ENCODE assay signal across 8 cellular contexts in the genomic region with DNA sequence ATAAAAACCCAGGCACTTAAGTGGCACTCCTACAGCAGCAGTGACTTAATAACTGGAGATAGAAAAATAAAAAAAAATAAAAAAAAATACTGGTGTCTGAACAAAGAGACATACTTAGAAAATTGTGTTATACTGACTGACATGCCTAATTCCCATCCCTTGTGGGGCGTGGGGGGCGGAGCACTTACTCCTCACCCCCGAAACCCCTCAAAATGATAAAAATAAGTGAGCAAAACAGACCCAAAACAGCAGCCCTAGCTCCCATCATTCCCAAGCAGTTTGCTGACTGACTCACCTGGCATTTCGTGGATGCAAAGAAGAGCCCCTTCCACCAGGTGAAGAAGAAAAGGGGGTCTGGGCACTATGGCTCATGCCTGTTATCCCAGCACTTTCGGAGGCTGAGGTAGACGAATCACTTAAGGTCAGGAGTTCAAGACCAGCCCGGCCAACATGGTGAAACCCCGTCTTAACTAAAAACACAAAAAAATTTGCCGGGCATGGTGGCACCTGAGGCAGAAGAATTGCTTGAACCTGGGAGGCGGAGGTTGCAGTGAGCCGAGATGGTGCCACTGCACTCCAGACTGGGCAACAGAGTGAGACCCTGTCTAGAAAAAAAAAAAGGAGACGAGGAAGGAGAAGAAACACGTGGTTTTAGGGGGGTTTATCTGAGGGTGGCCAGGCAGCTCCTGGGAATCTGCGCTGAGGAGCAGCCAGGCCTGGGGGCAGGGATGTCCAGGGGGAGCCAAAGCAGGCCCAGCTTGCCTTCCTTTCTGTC. TPM values are rescaled to one million over a fixed set of nuclear protein-coding genes. Genes with fewer than 3 reads are reported as not detected.
A peak's percentile ranks its signal among the peaks of the same experiment; 100 is the strongest.
DNase-seq lines count a peak whose midpoint lies in the region; ATAC-seq and TF ChIP-seq lines count a peak whose summit lies in the region.

No MANE protein-coding gene starts in this region.

- no peak for TF ChIP-seq EP300 in stomach (IDR thresholded peaks at IDR 0.05)

- no peaks in the 10 kb centered on the region for H3K9me3 ChIP-seq in stomach

- H3K4me3 ChIP-seq in foreskin fibroblast (ENCODE audit: low read depth in 1 of 2, low read length in 2 of 2) (peak overlapping the region; percentile 67), stomach (peak overlapping the region; percentile 59 to 80 (median 79))

- POLR2A ChIA-PET in WTC11 (lab: Charles Lee), result interaction anchor here (0.6 kb wide), 1 partner anchor 31 kb away, joined by 7 read pairs; no protein-coding TSS in a partner anchor

- no peak for ATAC-seq in WTC11
- no peak for ATAC-seq in HG02678 (IDR thresholded peaks at IDR 0.05; ENCODE audit: unreplicated experiment)
- no peak for ATAC-seq in GM21786 (IDR thresholded peaks at IDR 0.05; ENCODE audit: unreplicated experiment)

- no peaks in the 10 kb centered on the region for H3K36me3 ChIP-seq in stomach

- no peak for TF ChIP-seq POLR2A in stomach (IDR thresholded peaks at IDR 0.05)

- H3K9me3 Mint-ChIP-seq in T-helper 1 cell treated with Interleukin-12 subunit alpha and Interleukin-12 subunit beta and Interleukin-4 antibody, amounts not matched to agents 30 μg/mL and 1 μg/mL, for 36 hours, result no peaks in the 10 kb centered on the region
- H3K9me3 Mint-ChIP-seq in WTC11, result no peaks in the 10 kb centered on the region

- DNase-seq in T-helper 1 cell, result no peak
- no peak for DNase-seq in WTC11 (ENCODE audit: low spot score)
- DNase-seq in foreskin fibroblast, result no peak
- no peak for DNase-seq in stomach
- DNase-seq in stimulated activated CD4-positive, alpha-beta T cell treated with anti-CD3 and anti-CD28 coated beads, Interleukin-4, amount 100 ng/mL, for 4 hours, result no peak

- H3K4me1 ChIP-seq in stomach, result peaks cover 4 to 27% (median 9%) of the 10 kb centered on the region in 4 donors

- peak overlapping the region; percentile 86 for H3K27ac Mint-ChIP-seq in T-helper 1 cell treated with Interleukin-12 subunit alpha and Interleukin-12 subunit beta and Interleukin-4 antibody, amounts not matched to agents 30 μg/mL and 1 μg/mL, for 36 hours
- no peak overlapping the region for H3K27ac Mint-ChIP-seq in WTC11

- H3K27me3 ChIP-seq in stomach, result peaks cover 0 to 6% (median 0%) of the 10 kb centered on the region in 3 donors

- CTCF ChIA-PET in WTC11 (lab: Charles Lee), result interaction anchor here (0.6 to 2.2 kb wide), 3 partner anchors 18 to 346 kb away, joined by 3 to 18 read pairs (median 4); no protein-coding TSS in a partner anchor

- H3K36me3 Mint-ChIP-seq in T-helper 1 cell treated with Interleukin-12 subunit alpha and Interleukin-12 subunit beta and Interleukin-4 antibody, amounts not matched to agents 30 μg/mL and 1 μg/mL, for 36 hours (ENCODE audit: low read depth), result peaks cover 8% of the 10 kb centered on the region
- H3K36me3 Mint-ChIP-seq in WTC11, result no peaks in the 10 kb centered on the region

- peak overlapping the region in 4 of 5 donors; percentile 85 to 92 (median 89) for H3K27ac ChIP-seq in stomach

- peaks cover 5% of the 10 kb centered on the region for H3K27me3 Mint-ChIP-seq in T-helper 1 cell treated with Interleukin-12 subunit alpha and Interleukin-12 subunit beta and Interleukin-4 antibody, amounts not matched to agents 30 μg/mL and 1 μg/mL, for 36 hours (ENCODE audit: low read depth)
- peaks cover 7% of the 10 kb centered on the region for H3K27me3 Mint-ChIP-seq in WTC11 (ENCODE audit: low read depth)

- TF ChIP-seq CTCF in WTC11 (IDR thresholded peaks at IDR 0.05) (no peak), foreskin fibroblast (IDR thresholded peaks at IDR 0.05; ENCODE audit: low read depth, low read length) (no peak), stomach (IDR thresholded peaks at IDR 0.05) (no peak)

- intact Hi-C loops in stomach (cut with DNase I; ENCODE audit: low total_unique reads), result no loop called here

- WGBS in stomach, 5 donors, result 89 to 92% (median 91%) methylated on average over 14 of the region's 14 CpGs

- H3K4me3 Mint-ChIP-seq in T-helper 1 cell treated with Interleukin-12 subunit alpha and Interleukin-12 subunit beta and Interleukin-4 antibody, amounts not matched to agents 30 μg/mL and 1 μg/mL, for 36 hours, result peak overlapping the region; percentile 80
- peak overlapping the region; percentile 62 for H3K4me3 Mint-ChIP-seq in WTC11

- H3K4me1 Mint-ChIP-seq in T-helper 1 cell treated with Interleukin-12 subunit alpha and Interleukin-12 subunit beta and Interleukin-4 antibody, amounts not matched to agents 30 μg/mL and 1 μg/mL, for 36 hours (ENCODE audit: low read depth), result peaks cover 38% of the 10 kb centered on the region
- no peaks in the 10 kb centered on the region for H3K4me1 Mint-ChIP-seq in WTC11

TF ChIP-seq in WTC11, 78 proteins besides CTCF, POLR2A, EP300 and RAD21:
- TF ChIP-seq CREM (CRISPR knock-in tag; IDR thresholded peaks at IDR 0.05) (no peak), ZNF121 (CRISPR knock-in tag; IDR thresholded peaks at IDR 0.05) (0 out of 2 replicates have a peak, but pooled peaks have one; percentile 3)

RNA-seq across cellular contexts. Expression of a gene that starts 50.8 kb away (rescaled TPM):
- 29.9 to 40.5 TPM (median 34.8 TPM) in 3 replicates for total RNA-seq in WTC11 (2021)
- 10 to 100 TPM in 1 of 5 donors, 1 to 10 TPM in 4; 1.8 to 10.5 (median 4.6) TPM for total RNA-seq in stomach
- 1 to 10 TPM; 1.1 to 2.9 (median 2.3) TPM for polyA plus RNA-seq in stomach
